ENCODE assay signal across 8 cellular contexts in the genomic region with DNA sequence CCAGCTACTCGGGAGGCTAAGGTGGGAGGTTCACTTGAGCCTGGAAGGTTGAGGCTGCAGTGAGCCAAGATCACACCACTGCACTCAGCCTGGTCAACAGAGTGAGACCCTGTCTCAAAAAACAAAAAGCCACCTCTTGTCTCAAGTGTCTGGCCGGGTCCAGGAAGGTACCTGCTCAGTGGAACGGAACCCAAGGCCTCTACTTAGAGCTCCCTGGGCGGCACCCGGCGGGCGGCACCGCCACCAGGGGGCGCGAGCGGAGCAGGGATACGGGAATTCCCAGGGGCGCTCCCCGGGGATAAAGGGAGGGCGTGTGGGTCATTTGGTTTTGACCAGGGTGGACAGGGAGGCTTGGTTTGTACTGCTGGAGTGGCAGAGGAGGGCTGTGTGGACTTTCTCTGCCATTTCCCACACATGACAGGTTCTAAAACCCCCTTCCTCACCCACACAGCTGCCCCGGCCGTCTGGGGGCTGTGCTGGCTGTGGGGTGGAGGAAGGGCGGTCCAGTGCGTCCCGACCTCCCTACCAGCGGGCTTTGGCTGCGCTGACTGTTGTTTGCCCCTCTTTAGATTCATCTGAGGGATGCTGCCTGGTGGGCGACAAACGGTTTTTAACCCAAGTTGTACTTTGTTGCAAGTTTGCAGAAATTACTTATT.
A peak's percentile ranks its signal among the peaks of the same experiment; 100 is the strongest.
DNase-seq lines count a peak whose midpoint lies in the region; ATAC-seq and TF ChIP-seq lines count a peak whose summit lies in the region.

No MANE protein-coding gene starts in this region.

- H3K9me3 ChIP-seq in parathyroid adenoma (ENCODE audit: control insufficient read depth, low read length), result no peaks in the 10 kb centered on the region

- ATAC-seq in HG02798 (IDR thresholded peaks at IDR 0.05; ENCODE audit: poor library complexity, unreplicated experiment), result no peak

- CTCF ChIA-PET in activated CD4-positive, alpha-beta memory T cell treated with anti-CD3 and anti-CD28 coated beads for 36 hours (lab: Charles Lee), result interaction anchor here (0.6 to 18.1 kb wide), 26 partner anchors 9 to 264 kb away, joined by 3 to 401 read pairs (median 4); no protein-coding TSS in a partner anchor

- H3K27ac ChIP-seq in parathyroid adenoma, result no peak overlapping the region

- no peak overlapping the region for H3K4me3 Mint-ChIP-seq in activated CD4-positive, alpha-beta memory T cell treated with anti-CD3 and anti-CD28 coated beads for 36 hours

- H3K4me3 ChIP-seq in parathyroid adenoma (ENCODE audit: low read depth, low read length), result no peak overlapping the region

- POLR2A ChIA-PET in activated CD4-positive, alpha-beta memory T cell treated with anti-CD3 and anti-CD28 coated beads for 36 hours (lab: Charles Lee), result interaction anchor here (1.2 kb wide), 1 partner anchor 27 kb away, joined by 3 read pairs; no protein-coding TSS in a partner anchor

- no peaks in the 10 kb centered on the region for H3K9me3 Mint-ChIP-seq in activated CD4-positive, alpha-beta memory T cell treated with anti-CD3 and anti-CD28 coated beads for 36 hours

- DNase-seq in NCI-H526 (lab: John Stamatoyannopoulos, UW) (peak; percentile 42 to 61), NCI-H526 treated with DMSO at 0.1 percent for 48 hours (lab: John Stamatoyannopoulos, UW) (no peak), HT1080 (ENCODE audit: low read depth) (peak; percentile 17), fibroblast of peridontal ligament (ENCODE audit: extremely low read depth) (peak; percentile 18), NOMO-1 treated with dmso at 0.1 percent for 144 hours (lab: John Stamatoyannopoulos, UW; ENCODE audit: unreplicated experiment) (no peak)
- peak; percentile 41 for DNase-seq in activated CD4-positive, alpha-beta memory T cell treated with anti-CD3 and anti-CD28 coated beads for 36 hours

- no peaks in the 10 kb centered on the region for H3K27me3 ChIP-seq in parathyroid adenoma (ENCODE audit: control insufficient read depth, insufficient read depth, low read length)

- H3K27ac Mint-ChIP-seq in activated CD4-positive, alpha-beta memory T cell treated with anti-CD3 and anti-CD28 coated beads for 36 hours, result no peak overlapping the region

- no peaks in the 10 kb centered on the region for H3K79me2 ChIP-seq in parathyroid adenoma

- no peaks in the 10 kb centered on the region for H3K36me3 ChIP-seq in parathyroid adenoma (ENCODE audit: control insufficient read depth, insufficient read depth, low read length)

- no peak overlapping the region for H3K4me2 ChIP-seq in parathyroid adenoma (ENCODE audit: low read length)

- no peaks in the 10 kb centered on the region for H3K36me3 Mint-ChIP-seq in activated CD4-positive, alpha-beta memory T cell treated with anti-CD3 and anti-CD28 coated beads for 36 hours

- TF ChIP-seq CTCF in parathyroid adenoma (IDR thresholded peaks at IDR 0.05), result peak; percentile 76

- intact Hi-C loops in activated CD4-positive, alpha-beta memory T cell treated with anti-CD3 and anti-CD28 coated beads for 36 hours (cut with micrococcal nuclease), result loop anchor here (1.0 kb wide), 1 partner anchor 26 kb away; no protein-coding TSS in a partner anchor

- no peaks in the 10 kb centered on the region for H3K4me1 ChIP-seq in parathyroid adenoma

- no peak overlapping the region for H3K9ac ChIP-seq in parathyroid adenoma

- peaks cover 9% of the 10 kb centered on the region for H3K4me1 Mint-ChIP-seq in activated CD4-positive, alpha-beta memory T cell treated with anti-CD3 and anti-CD28 coated beads for 36 hours (ENCODE audit: low read depth)

- H2AFZ ChIP-seq in parathyroid adenoma, result no peak overlapping the region

- H3K27me3 Mint-ChIP-seq in activated CD4-positive, alpha-beta memory T cell treated with anti-CD3 and anti-CD28 coated beads for 36 hours, result peaks cover 4% of the 10 kb centered on the region

Comparison
In these comparisons a context has a peak if more than half of its experiments do, and no peak if none do; other contexts are left out.
1. DNase-seq: peak in NCI-H526 (2 of 2), HT1080 (single experiment), activated CD4-positive, alpha-beta memory T cell treated with anti-CD3 and anti-CD28 coated beads for 36 hours (single experiment) and fibroblast of peridontal ligament (single experiment); none in NCI-H526 treated with DMSO at 0.1 percent for 48 hours (single experiment) and NOMO-1 treated with dmso at 0.1 percent for 144 hours (single experiment).